Comparison of ENCODE assay signal across 7 cellular contexts in the genomic region with DNA sequence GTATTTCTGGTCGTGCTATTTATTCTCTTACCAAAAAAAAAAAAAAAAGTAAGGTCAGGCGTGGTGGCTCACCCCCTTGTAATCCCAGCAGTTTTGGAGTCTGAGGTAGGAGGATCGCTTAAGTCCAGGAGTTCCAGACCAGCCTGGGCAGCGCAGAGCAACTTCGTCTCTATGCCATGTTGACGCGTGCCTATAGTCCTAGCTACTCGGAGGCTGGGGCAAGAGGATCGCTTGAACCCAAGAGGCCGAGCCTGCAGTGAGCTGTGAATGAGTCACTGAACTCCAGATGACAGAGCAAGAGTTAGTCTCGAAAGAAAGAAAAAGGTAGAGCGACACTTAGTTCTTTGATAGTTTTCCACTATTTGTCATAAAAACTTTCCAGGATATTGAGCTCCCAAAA. TPM values are rescaled to one million over a fixed set of nuclear protein-coding genes. Genes with fewer than 3 reads are reported as not detected.
DNase-seq lines count a peak whose midpoint lies in the region; ATAC-seq and TF ChIP-seq lines count a peak whose summit lies in the region.

No MANE protein-coding gene starts in this region.

- ATAC-seq in activated T-cell treated with anti-CD3 and anti-CD28 coated beads, Interleukin-2, amount 50 U/mL, for 72 hours (replicated peaks in 1 of 2): peak in 1 of 2 donors; percentile 17
- ATAC-seq in memory B cell (ENCODE audit: low read depth): no peak
- no peak for ATAC-seq in HG03354 (IDR thresholded peaks at IDR 0.05; ENCODE audit: poor library complexity, severe bottlenecking, unreplicated experiment)

- peak overlapping the region; percentile 82 for H3K9ac ChIP-seq in KMS-11
- peak overlapping the region in 3 of 5 donors; percentile 78 to 88 (median 85) for H3K9ac ChIP-seq in subcutaneous abdominal adipose tissue (ENCODE audit: low read length in 5 of 5)

- peak overlapping the region; percentile 98 for H3K27ac Mint-ChIP-seq in activated T-cell treated with anti-CD3 and anti-CD28 coated beads, Interleukin-2, amount 50 U/mL, for 72 hours
- H3K27ac Mint-ChIP-seq in memory B cell: peak overlapping the region; percentile 94

- TF ChIP-seq CTCF in KMS-11 (conservative IDR thresholded peaks at IDR 0.05; ENCODE audit: low read depth, low read length): no peak

- DNase-seq in activated T-cell treated with anti-CD3 and anti-CD28 coated beads, Interleukin-2, amount 50 U/mL, for 72 hours: peak; percentile 34 to 59
- DNase-seq in memory B cell (ENCODE audit: low spot score in 2 of 2) (no peak), NOMO-1 treated with dmso at 0.1 percent for 144 hours (lab: John Stamatoyannopoulos, UW; ENCODE audit: unreplicated experiment) (no peak), KBM-7 (no peak)

- H3K27ac ChIP-seq in KMS-11 (peak overlapping the region; percentile 86), subcutaneous abdominal adipose tissue (ENCODE audit: low read depth, low read length) (no peak overlapping the region)

- no peaks in the 10 kb centered on the region for H3K9me3 ChIP-seq in subcutaneous abdominal adipose tissue (ENCODE audit: control insufficient read depth in 5 of 5, low read length in 5 of 5)

- H3K4me1 Mint-ChIP-seq in activated T-cell treated with anti-CD3 and anti-CD28 coated beads, Interleukin-2, amount 50 U/mL, for 72 hours (ENCODE audit: low read depth): peaks cover 32% of the 10 kb centered on the region
- peaks cover 24% of the 10 kb centered on the region for H3K4me1 Mint-ChIP-seq in memory B cell

- H3K9me3 Mint-ChIP-seq in activated T-cell treated with anti-CD3 and anti-CD28 coated beads, Interleukin-2, amount 50 U/mL, for 72 hours: no peaks in the 10 kb centered on the region
- H3K9me3 Mint-ChIP-seq in memory B cell: no peaks in the 10 kb centered on the region

- H3K36me3 ChIP-seq in KMS-11 (ENCODE audit: insufficient read depth): no peaks in the 10 kb centered on the region
- no peaks in the 10 kb centered on the region for H3K36me3 ChIP-seq in subcutaneous abdominal adipose tissue (ENCODE audit: control insufficient read depth in 5 of 5, insufficient read depth in 5 of 5, low read length in 5 of 5)

- H3K4me1 ChIP-seq in KMS-11 (ENCODE audit: low read depth, poor library complexity, severe bottlenecking) (peaks cover 34% of the 10 kb centered on the region), subcutaneous abdominal adipose tissue (ENCODE audit: control insufficient read depth in 5 of 5, insufficient read depth in 5 of 5, low read length in 5 of 5) (peaks cover 1 to 32% (median 31%) of the 10 kb centered on the region in 5 donors)

- H4K20me1 ChIP-seq in KMS-11 (ENCODE audit: insufficient read depth): peaks cover 12% of the 10 kb centered on the region

- peak overlapping the region; percentile 92 to 98 for H3K4me3 Mint-ChIP-seq in activated T-cell treated with anti-CD3 and anti-CD28 coated beads, Interleukin-2, amount 50 U/mL, for 72 hours
- H3K4me3 Mint-ChIP-seq in memory B cell: peak overlapping the region; percentile 85

- no peaks in the 10 kb centered on the region for H3K27me3 Mint-ChIP-seq in activated T-cell treated with anti-CD3 and anti-CD28 coated beads, Interleukin-2, amount 50 U/mL, for 72 hours (ENCODE audit: low read depth)
- no peaks in the 10 kb centered on the region for H3K27me3 Mint-ChIP-seq in memory B cell

- H3K27me3 ChIP-seq in KMS-11 (ENCODE audit: insufficient read depth, low read depth) (no peaks in the 10 kb centered on the region), subcutaneous abdominal adipose tissue (ENCODE audit: control insufficient read depth in 5 of 5, insufficient read depth in 4 of 5, low read length in 5 of 5) (no peaks in the 10 kb centered on the region)

- H3K4me3 ChIP-seq in KMS-11 (IDR thresholded peaks at IDR 0.05; ENCODE audit: insufficient read depth, low read depth, low read length): no peak overlapping the region
- peak overlapping the region in 2 of 5 donors; percentile 84 to 91 for H3K4me3 ChIP-seq in subcutaneous abdominal adipose tissue (ENCODE audit: low read depth in 1 of 5, low read length in 5 of 5)

- in situ Hi-C loops in KBM-7 (cut with MboI; ENCODE audit: low pct_unique_long_range_greater_than_20kb, low sequenced_read_pairs): no loop called here

- peak overlapping the region; percentile 58 for H2AFZ ChIP-seq in KMS-11 (ENCODE audit: low read depth)

- peaks cover 4 to 8% of the 10 kb centered on the region in 2 donors for H3K36me3 Mint-ChIP-seq in activated T-cell treated with anti-CD3 and anti-CD28 coated beads, Interleukin-2, amount 50 U/mL, for 72 hours (ENCODE audit: insufficient read depth in 2 of 2)
- no peaks in the 10 kb centered on the region for H3K36me3 Mint-ChIP-seq in memory B cell

- H3K79me2 ChIP-seq in KMS-11 (ENCODE audit: insufficient read depth, low read depth): peaks cover 30% of the 10 kb centered on the region

- H3K4me2 ChIP-seq in KMS-11: peak overlapping the region; percentile 70

RNA-seq across cellular contexts. Expression of a gene that starts 1.4 kb away (rescaled TPM):
- 10 to 100 TPM; 27.5 to 29.0 TPM for total RNA-seq in activated T-cell treated with anti-CD3 and anti-CD28 coated beads, Interleukin-2, amount 50 U/mL, for 72 hours

Comparison
In these comparisons a context has a peak if more than half of its experiments do, and no peak if none do; other contexts are left out.
1. DNase-seq: peak in activated T-cell treated with anti-CD3 and anti-CD28 coated beads, Interleukin-2, amount 50 U/mL, for 72 hours (2 of 2); none in memory B cell (0 of 2), NOMO-1 treated with dmso at 0.1 percent for 144 hours (single experiment) and KBM-7 (single experiment).